Comparison of ENCODE assay signal across 11 cellular contexts in genomic region chr16:62035115-62036092, GRCh38. TPM values are rescaled to one million over a fixed set of nuclear protein-coding genes. Genes with fewer than 3 reads are reported as not detected.
DNase-seq lines count a peak whose midpoint lies in the region; ATAC-seq and TF ChIP-seq lines count a peak whose summit lies in the region.
"Had no signal": no experiment of that assay in that cellular context is flagged by ENCODE, and none has a peak within 500 bp of the region (broad histone marks: within the 10 kb centered on the region; RNA-seq: fewer than 3 reads in every experiment).

No MANE protein-coding gene starts in this region.

- no TSS peak for BruUV-seq in Caco-2 (replicated peaks; lab: Mats Ljungman, UMichigan)

- intact Hi-C loops in Caco-2 (cut with micrococcal nuclease; ENCODE audit: unreplicated experiment) (no loop called here), left ventricle myocardium inferior (cut with micrococcal nuclease) (no loop called here)

- no peak overlapping the region for H3K27ac Mint-ChIP-seq in Caco-2 (ENCODE audit: unreplicated experiment)
- H3K27ac Mint-ChIP-seq: activated CD8-positive, alpha-beta T cell treated with anti-CD3 and anti-CD28 coated beads for 36 hours; immature natural killer cell had no signal

- peak overlapping the region; percentile 48 for H2AFZ ChIP-seq in trophoblast cell (ENCODE audit: insufficient read depth, low read length, poor library complexity)

- no peaks in the 10 kb centered on the region for H3K27me3 Mint-ChIP-seq in Caco-2 (ENCODE audit: insufficient read depth, unreplicated experiment)

- H3K9me3 Mint-ChIP-seq in Caco-2 (ENCODE audit: unreplicated experiment) = no peaks in the 10 kb centered on the region

- peak overlapping the region; percentile 7 for H3K9ac ChIP-seq in trophoblast cell (ENCODE audit: low read length)

- H3K4me3 Mint-ChIP-seq in Caco-2 (ENCODE audit: unreplicated experiment) = peak overlapping the region; percentile 14
- H3K4me3 Mint-ChIP-seq: activated CD8-positive, alpha-beta T cell treated with anti-CD3 and anti-CD28 coated beads for 36 hours; immature natural killer cell had no signal

- H3K23ac ChIP-seq in trophoblast cell (ENCODE audit: low read length) = no peak overlapping the region

- H3K79me1 ChIP-seq in trophoblast cell (ENCODE audit: low read length) = peaks cover 7% of the 10 kb centered on the region

- no peaks in the 10 kb centered on the region for H3K36me3 Mint-ChIP-seq in Caco-2 (ENCODE audit: insufficient read depth, unreplicated experiment)

- CTCF ChIA-PET in Caco-2 (lab: Charles Lee) = no interaction called here

- H4K8ac ChIP-seq in trophoblast cell (ENCODE audit: low read depth, low read length) = no peak overlapping the region

- H3K4me3 ChIP-seq in Caco-2 (ENCODE audit: low read depth, low read length) (no peak overlapping the region), left ventricle myocardium inferior (peak overlapping the region; percentile 62), trophoblast cell (ENCODE audit: low read depth, low read length) (peak overlapping the region; percentile 70)
- H3K4me3 ChIP-seq: K562 had no signal

- WGBS in trophoblast cell (ENCODE audit: extremely low coverage, insufficient coverage, insufficient read length) = no CpG with 5 or more reads among the region's 65 CpGs

- peak overlapping the region; percentile 34 for H4K91ac ChIP-seq in trophoblast cell (ENCODE audit: low read depth, low read length)

- no peak overlapping the region for H3K27ac ChIP-seq in left ventricle myocardium inferior (replicated peaks)
- no peak overlapping the region for H3K27ac ChIP-seq in trophoblast cell (ENCODE audit: low read depth, low read length)

- POLR2A ChIA-PET in Caco-2 (lab: Charles Lee) = no interaction called here

- H4K12ac ChIP-seq in trophoblast cell (ENCODE audit: low read depth, low read length) = peak overlapping the region; percentile 7

- H3K36me3 ChIP-seq in Caco-2 (ENCODE audit: control insufficient read depth, insufficient read depth, low read length) (no peaks in the 10 kb centered on the region), left ventricle myocardium inferior (no peaks in the 10 kb centered on the region), trophoblast cell (ENCODE audit: control insufficient read depth in 1 of 2, insufficient read depth in 2 of 2, low read length in 2 of 2) (no peaks in the 10 kb centered on the region)

- ATAC-seq in GM21526 (IDR thresholded peaks at IDR 0.05; ENCODE audit: low FRiP score, unreplicated experiment) = no peak
- ATAC-seq: activated CD8-positive, alpha-beta T cell treated with anti-CD3 and anti-CD28 coated beads for 36 hours; K562 had no signal

- TF ChIP-seq CTCF in Caco-2 (IDR thresholded peaks at IDR 0.05; ENCODE audit: insufficient read depth in 1 of 2, low read depth in 1 of 2, low read length in 1 of 2, severe bottlenecking in 1 of 2, unreplicated experiment in 1 of 2) = no peak
- TF ChIP-seq CTCF in left ventricle myocardium inferior (IDR thresholded peaks at IDR 0.05; ENCODE audit: borderline replicate concordance) = no peak

- H3K4me2 ChIP-seq in trophoblast cell (ENCODE audit: low read length) = peak overlapping the region; percentile 90

- no peaks in the 10 kb centered on the region for H3K27me3 ChIP-seq in Caco-2 (replicated peaks; ENCODE audit: control insufficient read depth, insufficient read depth, low read length)
- peaks cover 85% of the 10 kb centered on the region for H3K27me3 ChIP-seq in left ventricle myocardium inferior (ENCODE audit: low read depth)
- peaks cover 10% of the 10 kb centered on the region for H3K27me3 ChIP-seq in trophoblast cell (ENCODE audit: insufficient read depth, low read length)

- H2BK5ac ChIP-seq in trophoblast cell (ENCODE audit: low read depth, low read length, poor library complexity) = no peak overlapping the region

- H2AK5ac ChIP-seq in trophoblast cell (ENCODE audit: low read length) = no peak overlapping the region

- no peaks in the 10 kb centered on the region for H3K9me3 ChIP-seq in Caco-2
- H3K9me3 ChIP-seq in left ventricle myocardium inferior (replicated peaks) = no peaks in the 10 kb centered on the region
- no peaks in the 10 kb centered on the region for H3K9me3 ChIP-seq in trophoblast cell (ENCODE audit: insufficient read depth, low read depth, low read length)

- H3K14ac ChIP-seq in trophoblast cell (ENCODE audit: low read length) = peak overlapping the region; percentile 4

- peaks cover 15% of the 10 kb centered on the region for H3K4me1 Mint-ChIP-seq in Caco-2 (ENCODE audit: low read depth, unreplicated experiment)
- H3K4me1 Mint-ChIP-seq: immature natural killer cell had no signal

- H2BK120ac ChIP-seq in trophoblast cell (ENCODE audit: insufficient read depth, low read length, poor library complexity) = peak overlapping the region; percentile 11

- H3K18ac ChIP-seq in trophoblast cell (ENCODE audit: low read length) = peak overlapping the region; percentile 39

- no peaks in the 10 kb centered on the region for H3K79me2 ChIP-seq in trophoblast cell (ENCODE audit: control insufficient read depth, insufficient read depth, low read length, poor library complexity)

- no peak overlapping the region for H3K4ac ChIP-seq in trophoblast cell (ENCODE audit: low read depth, low read length)

- DNase-seq in Caco-2 (no peak), NCI-H526 treated with DMSO at 0.1 percent for 48 hours (lab: John Stamatoyannopoulos, UW) (peak; percentile 6), left ventricle myocardium inferior (no peak), trophoblast cell (peak; percentile 59 to 67)
- DNase-seq in stimulated activated CD4-positive, alpha-beta T cell treated with anti-CD3 and anti-CD28 coated beads, Interleukin-2, amount 100 ng/mL, for 48 hours = no peak
- no peak for DNase-seq in activated CD4-positive, CD25-positive, alpha-beta regulatory T cell treated with anti-CD3 and anti-CD28 coated beads, Interleukin-2, amount 50 U/mL, for 72 hours
- DNase-seq in stimulated activated CD4-positive, alpha-beta T cell treated with anti-CD3 and anti-CD28 coated beads, Interleukin-12 subunit alpha, Interleukin-12 subunit beta, amount 100 ng/mL, for 4 hours = no peak
- DNase-seq: activated CD8-positive, alpha-beta T cell treated with anti-CD3 and anti-CD28 coated beads for 36 hours; immature natural killer cell had no signal

- H3K4me1 ChIP-seq in Caco-2 = peaks cover 8% of the 10 kb centered on the region; the same call in 1 of the 2 replicates
- H3K4me1 ChIP-seq in left ventricle myocardium inferior = peaks cover 22% of the 10 kb centered on the region
- H3K4me1 ChIP-seq in trophoblast cell (ENCODE audit: control insufficient read depth in 1 of 2, insufficient read depth in 2 of 2, low read length in 2 of 2) = peaks cover 19 to 27% of the 10 kb centered on the region in 2 experiments

- H2BK12ac ChIP-seq in trophoblast cell (ENCODE audit: low read length) = no peak overlapping the region

RNA-seq across cellular contexts. Expression of gene CDH8, which starts 0.8 kb away (rescaled TPM):
- total RNA-seq in Caco-2 (2022) (1.4 and 1.7 TPM in 2 replicates), left ventricle myocardium inferior (0.14 TPM)
- polyA plus RNA-seq in trophoblast cell (2013) = 9.8 and 11.1 TPM in 2 replicates
- total RNA-seq: activated CD8-positive, alpha-beta T cell treated with anti-CD3 and anti-CD28 coated beads for 36 hours had no signal
- polyA plus RNA-seq: immature natural killer cell had no signal

Comparison
In these comparisons a context has a peak if more than half of its experiments do, and no peak if none do; other contexts are left out.
1. DNase-seq: peak in NCI-H526 treated with DMSO at 0.1 percent for 48 hours (single experiment) and trophoblast cell (2 of 2); none in Caco-2 (0 of 2), left ventricle myocardium inferior (single experiment), stimulated activated CD4-positive, alpha-beta T cell treated with anti-CD3 and anti-CD28 coated beads, Interleukin-2, amount 100 ng/mL, for 48 hours (0 of 2), activated CD4-positive, CD25-positive, alpha-beta regulatory T cell treated with anti-CD3 and anti-CD28 coated beads, Interleukin-2, amount 50 U/mL, for 72 hours (single experiment) and stimulated activated CD4-positive, alpha-beta T cell treated with anti-CD3 and anti-CD28 coated beads, Interleukin-12 subunit alpha, Interleukin-12 subunit beta, amount 100 ng/mL, for 4 hours (single experiment).